In the genomic region with DNA sequence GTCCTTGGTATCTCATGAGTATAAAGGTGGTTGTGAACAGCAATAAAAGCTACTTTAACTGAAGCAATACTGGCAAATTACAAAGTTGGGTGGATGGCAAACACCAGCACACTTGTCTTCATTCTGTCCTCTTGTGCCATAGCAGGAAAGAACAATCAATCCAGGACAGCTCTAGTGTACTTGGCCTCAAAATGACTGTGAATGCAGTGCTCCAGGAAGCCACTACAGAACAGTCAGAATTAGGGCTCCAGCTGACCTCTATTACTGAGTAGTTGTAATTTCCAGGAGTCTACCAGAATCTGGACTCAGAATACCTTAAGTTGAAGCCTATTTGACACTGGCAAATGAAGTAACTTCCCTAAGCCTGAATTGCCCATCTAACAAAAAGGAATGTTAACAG, we compare ENCODE assay signal across 27 cellular contexts.
"Had no signal": no experiment of that assay in that cellular context is flagged by ENCODE, and none has a peak within 500 bp of the region (broad histone marks: within the 10 kb centered on the region; RNA-seq: fewer than 3 reads in every experiment).

No MANE protein-coding gene starts in this region.

- H3K9me3 ChIP-seq: adrenal gland, body of pancreas, colonic mucosa, gastroesophageal sphincter had no signal

- H3K36me3 ChIP-seq: adrenal gland, colonic mucosa, gastroesophageal sphincter, WERI-Rb-1 had no signal

- H3K4me3 ChIP-seq: adrenal gland, body of pancreas, colonic mucosa, gastroesophageal sphincter had no signal

- DNase-seq: activated B cell treated with CpG ODN at 0.5 μM for 24 hours; activated CD4-positive, alpha-beta T cell treated with anti-CD3 and anti-CD28 coated beads for 48 hours; activated CD4-positive, alpha-beta T cell treated with anti-CD3 and anti-CD28 coated beads, Interleukin-2, amount 50 U/mL, for 1 hour; activated CD4-positive, alpha-beta T cell treated with anti-CD3 and anti-CD28 coated beads, Interleukin-2, amount 50 U/mL, for 48 hours; activated CD8-positive, alpha-beta memory T cell treated with anti-CD3 and anti-CD28 coated beads for 24 hours; activated CD8-positive, alpha-beta T cell treated with anti-CD3 and anti-CD28 coated beads for 36 hours; activated effector memory CD4-positive, alpha-beta T cell treated with anti-CD3 and anti-CD28 coated beads, Interleukin-2, amount 50 U/mL, for 16 hours; activated naive CD4-positive, alpha-beta T cell treated with anti-CD3 and anti-CD28 coated beads for 36 hours; activated naive CD8-positive, alpha-beta T cell treated with anti-CD3 and anti-CD28 coated beads for 36 hours; activated naive CD8-positive, alpha-beta T cell treated with anti-CD3 and anti-CD28 coated beads, Interleukin-2, amount 50 U/mL, for 24 hours; activated T-cell treated with anti-CD3 and anti-CD28 coated beads, Interleukin-2, amount 50 U/mL, for 48 hours; adrenal gland; amygdala; aorta; body of pancreas; caudate nucleus; colonic mucosa; effector CD8-positive, alpha-beta T cell; endodermal cell; foreskin melanocyte; T-helper 1 cell; T-helper 17 cell; T1000; WERI-Rb-1 had no signal

- H3K27me3 ChIP-seq: adrenal gland, body of pancreas, colonic mucosa, gastroesophageal sphincter had no signal

- ATAC-seq: activated CD4-positive, CD25-positive, alpha-beta regulatory T cell treated with anti-CD3 and anti-CD28 coated beads, Interleukin-2, amount 50 U/mL, for 24 hours; activated CD8-positive, alpha-beta T cell treated with anti-CD3 and anti-CD28 coated beads for 36 hours; activated naive CD8-positive, alpha-beta T cell treated with anti-CD3 and anti-CD28 coated beads, Interleukin-2, amount 50 U/mL, for 24 hours; body of pancreas; esophagus mucosa; gastroesophageal sphincter; T-helper 17 cell had no signal

- H3K27ac ChIP-seq: adrenal gland, body of pancreas, colonic mucosa, gastroesophageal sphincter, WERI-Rb-1 had no signal

- H3K4me1 ChIP-seq: adrenal gland, body of pancreas, colonic mucosa, gastroesophageal sphincter had no signal
